In genomic region chr18:22559414-22560282, GRCh38 we compare ENCODE assay signal across 8 cellular contexts.
A peak's percentile ranks its signal among the peaks of the same experiment; 100 is the strongest.
DNase-seq lines count a peak whose midpoint lies in the region; ATAC-seq, FAIRE-seq and TF ChIP-seq lines count a peak whose summit lies in the region.

No MANE protein-coding gene starts in this region.

- TF ChIP-seq POLR2A in H54 (IDR thresholded peaks at IDR 0.05; ENCODE audit: low read depth, low read length) = peak; percentile 29; the same call in 1 of the 2 replicates
- no peak for TF ChIP-seq POLR2A in HepG2 (IDR thresholded peaks at IDR 0.05; ENCODE audit: insufficient read depth in 1 of 2, low read depth in 2 of 2, low read length in 2 of 2)

- no peak for FAIRE-seq in H54 (lab: Jason Lieb, UNC)
- no peak for FAIRE-seq in HepG2 (lab: Jason Lieb, UNC)

- H2AFZ ChIP-seq in HepG2 (ENCODE audit: low read length) = no peak overlapping the region

- BruUV-seq in HepG2 (replicated peaks; lab: Mats Ljungman, UMichigan) = no TSS peak

- in situ Hi-C loops in HepG2 (cut with HindIII; ENCODE audit: extremely low pct_ligation_motif_present, low pct_unique_long_range_greater_than_20kb) = loop anchor here (5.0 to 10.0 kb wide), 2 partner anchors 185 to 647 kb away; no protein-coding TSS in a partner anchor

- peak overlapping the region; percentile 87 for H3K4me2 ChIP-seq in HepG2 (ENCODE audit: low read depth, low read length)

- no peak for TF ChIP-seq CTCF in coronary artery (IDR thresholded peaks at IDR 0.05)
- TF ChIP-seq CTCF in HepG2 (CRISPR knock-in tag; IDR thresholded peaks at IDR 0.05) = no peak

- H3K4me3 ChIP-seq in coronary artery = peak overlapping the region; percentile 80
- peak overlapping the region; percentile 50 to 72 (median 67) for H3K4me3 ChIP-seq in HepG2 (replicated peaks in 1 of 3; ENCODE audit: insufficient read depth in 1 of 3, low read depth in 2 of 3, low read length in 3 of 3)
- peak overlapping the region; percentile 69 to 77 for H3K4me3 ChIP-seq in stomach smooth muscle (ENCODE audit: low read length in 2 of 2)

- H3K4me1 ChIP-seq in HepG2 (ENCODE audit: insufficient read depth, low read length) (peaks cover 17% of the 10 kb centered on the region), stomach smooth muscle (ENCODE audit: control insufficient read depth, insufficient read depth, low read length) (peaks cover 19% of the 10 kb centered on the region)

- TF ChIP-seq EP300 in HepG2 (IDR thresholded peaks at IDR 0.05; ENCODE audit: low read depth in 2 of 2, low read length in 2 of 2) (no peak), HepG2 (CRISPR knock-in tag; IDR thresholded peaks at IDR 0.05; ENCODE audit: borderline replicate concordance) (no peak)

- POLR2A ChIA-PET in HepG2 (lab: Yijun Ruan, JAX) = no interaction called here

- ATAC-seq in HepG2 (peak; percentile 95), GM18907 (IDR thresholded peaks at IDR 0.05; ENCODE audit: unreplicated experiment) (no peak)

- H3K9ac ChIP-seq in HepG2 (ENCODE audit: insufficient read depth, low read depth, low read length) (peak overlapping the region; percentile 1; the same call in 1 of the 2 replicates), stomach smooth muscle (ENCODE audit: low read length in 2 of 2) (peak overlapping the region; percentile 57 to 68)

- TF ChIP-seq RAD21 in HepG2 (CRISPR knock-in tag; IDR thresholded peaks at IDR 0.05) = no peak

- no peaks in the 10 kb centered on the region for H3K9me3 ChIP-seq in HepG2 (ENCODE audit: low read length)
- H3K9me3 ChIP-seq in stomach smooth muscle (ENCODE audit: control insufficient read depth in 2 of 2, low read length in 2 of 2) = no peaks in the 10 kb centered on the region

- CTCF ChIA-PET in HepG2 (lab: Yijun Ruan, JAX; ENCODE audit: low intra/inter-chr PET ratio, low total read pairs) = no interaction called here

- H3K36me3 ChIP-seq in HepG2 (replicated peaks in 1 of 2; ENCODE audit: control insufficient read depth in 1 of 2, insufficient read depth in 2 of 2, low read length in 2 of 2) = no peaks in the 10 kb centered on the region
- H3K36me3 ChIP-seq in stomach smooth muscle (ENCODE audit: control insufficient read depth in 2 of 2, insufficient read depth in 2 of 2, low read length in 2 of 2) = no peaks in the 10 kb centered on the region

- H3K27me3 ChIP-seq in HepG2 (ENCODE audit: control insufficient read depth in 1 of 2, insufficient read depth in 2 of 2, low read length in 2 of 2) (peaks cover 2 to 11% of the 10 kb centered on the region in 2 experiments), stomach smooth muscle (ENCODE audit: control insufficient read depth in 1 of 2, insufficient read depth in 2 of 2, low read length in 2 of 2) (no peaks in the 10 kb centered on the region)

- intact Hi-C loops in HepG2 (cut with micrococcal nuclease; ENCODE audit: unreplicated experiment) = loop anchor here (5.0 to 10.0 kb wide), 4 partner anchors 67 to 562 kb away; no protein-coding TSS in a partner anchor

- H3K27ac ChIP-seq in coronary artery (peak overlapping the region; percentile 92 to 98), HepG2 (ENCODE audit: extremely low read length, insufficient read depth, low read length) (no peak overlapping the region), stomach smooth muscle (ENCODE audit: low read length) (peak overlapping the region; percentile 82)

- DNase-seq in H54 (ENCODE audit: insufficient read length, low spot score) (peak; percentile 40), coronary artery (ENCODE audit: low spot score) (peak; percentile 86), HepG2 (ENCODE audit: low spot score) (peak; percentile 35), COR-L47 (lab: John Stamatoyannopoulos, UW) (no peak)
- DNase-seq in stimulated activated CD4-positive, alpha-beta T cell treated with anti-CD3 and anti-CD28 coated beads, Interleukin-2, amount 100 ng/mL, for 48 hours = no peak

- no peaks in the 10 kb centered on the region for H3K79me2 ChIP-seq in HepG2 (ENCODE audit: insufficient read depth, low read length)

- no peaks in the 10 kb centered on the region for H4K20me1 ChIP-seq in HepG2 (ENCODE audit: insufficient read depth, low read length)

- 2% methylated on average over 18 of the region's 64 CpGs for WGBS in HepG2 (ENCODE audit: low lambda C conversion rate)

TF ChIP-seq in PFSK-1, 5 proteins besides CTCF, POLR2A, EP300 and RAD21:
- peak; percentile 68 for TF ChIP-seq POLR2AphosphoS5 (IDR thresholded peaks at IDR 0.05; ENCODE audit: low read depth, low read length)
- peak; percentile 55; the same call in 1 of the 2 replicates for TF ChIP-seq SIN3A (IDR thresholded peaks at IDR 0.05; ENCODE audit: borderline replicate concordance, insufficient read depth, low read length)
- TF ChIP-seq FOXP2 (optimal IDR thresholded peaks at IDR 0.05; ENCODE audit: borderline replicate concordance, extremely low read depth, extremely low read length, insufficient read depth) = peak; percentile 69
- TF ChIP-seq REST (IDR thresholded peaks at IDR 0.05; ENCODE audit: insufficient read depth in 1 of 2, low read depth in 2 of 2, low read length in 2 of 2) = no peak; a peak in 1 of 4 replicates
TF ChIP-seq in PFSK-1: peak in this region for 3.

TF ChIP-seq in HepG2, 621 proteins besides CTCF, POLR2A, EP300 and RAD21 (continues in another document):
- TF ChIP-seq ZNF777 (CRISPR knock-in tag; IDR thresholded peaks at IDR 0.05) (0 out of 2 replicates have a peak, but pooled peaks have one; percentile 41), SAP130 (CRISPR knock-in tag; IDR thresholded peaks at IDR 0.05; ENCODE audit: low read depth) (0 out of 2 replicates have a peak, but pooled peaks have one; percentile 6), KDM6A (CRISPR knock-in tag; IDR thresholded peaks at IDR 0.05; ENCODE audit: low read depth) (no peak), ZBED4 (CRISPR knock-in tag; IDR thresholded peaks at IDR 0.05; ENCODE audit: borderline replicate concordance) (peak; percentile 84; the same call in 1 of the 2 replicates), HNRNPLL (IDR thresholded peaks at IDR 0.05; ENCODE audit: low read depth, low read length, poor library complexity, severe bottlenecking) (peak; percentile 51), ZNF687 (CRISPR knock-in tag; IDR thresholded peaks at IDR 0.05) (peak; percentile 7; the same call in 1 of the 2 replicates), FOSL2 (CRISPR knock-in tag; IDR thresholded peaks at IDR 0.05) (peak; percentile 71), ZNF136 (CRISPR knock-in tag; IDR thresholded peaks at IDR 0.05; ENCODE audit: low read depth) (no peak)

Comparison
In these comparisons a context has a peak if more than half of its experiments do, and no peak if none do; other contexts are left out.
1. DNase-seq: peak in H54 (single experiment), coronary artery (single experiment) and HepG2 (single experiment); none in stimulated activated CD4-positive, alpha-beta T cell treated with anti-CD3 and anti-CD28 coated beads, Interleukin-2, amount 100 ng/mL, for 48 hours (0 of 2) and COR-L47 (single experiment).
2. Peak in every context shown above with its lines, with median percentiles within 50 percentile points of each other: H3K4me3 ChIP-seq.